ENCODE assay signal across 1 cellular context in genomic region chr5:151739939-151740335, GRCh38.
A peak's percentile ranks its signal among the peaks of the same experiment; 100 is the strongest.
TF ChIP-seq lines count a peak whose summit lies in the region.

No MANE protein-coding gene starts in this region.

TF ChIP-seq in SK-N-SH, 30 proteins besides CTCF, POLR2A, EP300 and RAD21 (continued from another document):
- no peak for TF ChIP-seq ZBTB33 (IDR thresholded peaks at IDR 0.05; ENCODE audit: borderline replicate concordance, low read depth)
- TF ChIP-seq USF1 (IDR thresholded peaks at IDR 0.05; ENCODE audit: borderline replicate concordance, low read depth): no peak
- no peak for TF ChIP-seq NRF1 (IDR thresholded peaks at IDR 0.05; ENCODE audit: low read depth, low read length)
- no peak for TF ChIP-seq RFX5 (IDR thresholded peaks at IDR 0.05; ENCODE audit: low read length)
- TF ChIP-seq MXI1 (IDR thresholded peaks at IDR 0.05; ENCODE audit: low read depth, low read length): no peak
- TF ChIP-seq GATA2 (CRISPR knock-in tag; IDR thresholded peaks at IDR 0.05): no peak; the same call in 1 of the 2 replicates
- no peak for TF ChIP-seq EZH2phosphoT487 (IDR thresholded peaks at IDR 0.05; ENCODE audit: borderline replicate concordance, low read depth)
- TF ChIP-seq RXRA (IDR thresholded peaks at IDR 0.05; ENCODE audit: borderline replicate concordance, low read depth): peak; percentile 66
- TF ChIP-seq POLR2AphosphoS5 (IDR thresholded peaks at IDR 0.05; ENCODE audit: low read depth, low read length): peak; percentile 90
- TF ChIP-seq GABPA (IDR thresholded peaks at IDR 0.05; ENCODE audit: low read depth): 0 out of 2 replicates have a peak, but pooled peaks have one; percentile 34
